Comparison of ENCODE assay signal across 10 cellular contexts in genomic region chr3:187013080-187013838, GRCh38.
DNase-seq lines count a peak whose midpoint lies in the region; ATAC-seq and TF ChIP-seq lines count a peak whose summit lies in the region.
"Had no signal": no experiment of that assay in that cellular context is flagged by ENCODE, and none has a peak within 500 bp of the region (broad histone marks: within the 10 kb centered on the region; RNA-seq: fewer than 3 reads in every experiment).

No MANE protein-coding gene starts in this region.

- H3K36me3 ChIP-seq in DOHH2 (ENCODE audit: control insufficient read depth, low read length) (peaks cover 67% of the 10 kb centered on the region), OCI-LY3 (replicated peaks; ENCODE audit: low read depth, low read length) (peaks cover 25% of the 10 kb centered on the region), H7 (replicated peaks; ENCODE audit: control insufficient read depth, insufficient read depth, low read length) (peaks cover 1% of the 10 kb centered on the region; the same call in 1 of the 2 replicates), GM23248 (ENCODE audit: low read depth) (no peaks in the 10 kb centered on the region)

- H3K4me3 ChIP-seq in DOHH2 (ENCODE audit: low read length), result peak overlapping the region; percentile 68
- H3K4me3 ChIP-seq in OCI-LY3 (ENCODE audit: low read length), result peak overlapping the region; percentile 26; the same call in 1 of the 2 replicates
- no peak overlapping the region for H3K4me3 ChIP-seq in dorsolateral prefrontal cortex
- no peak overlapping the region for H3K4me3 ChIP-seq in H7 (ENCODE audit: insufficient read depth, low read depth, low read length)
- no peak overlapping the region for H3K4me3 ChIP-seq in GM23248

- no peak for TF ChIP-seq CTCF in DOHH2 (IDR thresholded peaks at IDR 0.05; ENCODE audit: low read depth, low read length, poor library complexity, severe bottlenecking)
- no peak for TF ChIP-seq CTCF in OCI-LY3 (IDR thresholded peaks at IDR 0.05; ENCODE audit: low read depth, low read length)
- TF ChIP-seq CTCF in dorsolateral prefrontal cortex (IDR thresholded peaks at IDR 0.05 in 54 of 56, conservative IDR thresholded peaks at IDR 0.05 in 2 of 56; ENCODE audit: low read depth in 1 of 56, partially characterized antibody in 56 of 56), result no peak

- H3K27me3 ChIP-seq in DOHH2 (ENCODE audit: control insufficient read depth, low read length), result no peaks in the 10 kb centered on the region
- no peaks in the 10 kb centered on the region for H3K27me3 ChIP-seq in OCI-LY3 (ENCODE audit: low read depth, low read length)
- H3K27me3 ChIP-seq in dorsolateral prefrontal cortex, result no peaks in the 10 kb centered on the region
- H3K27me3 ChIP-seq in H7 (ENCODE audit: control insufficient read depth, insufficient read depth, low read length), result no peaks in the 10 kb centered on the region
- peaks cover 16% of the 10 kb centered on the region; the same call in 1 of the 2 replicates for H3K27me3 ChIP-seq in GM23248 (replicated peaks; ENCODE audit: insufficient read depth)

- H3K4me1 ChIP-seq in DOHH2 (ENCODE audit: control insufficient read depth, low read length), result peaks cover 97% of the 10 kb centered on the region
- peaks cover 77% of the 10 kb centered on the region for H3K4me1 ChIP-seq in OCI-LY3 (ENCODE audit: low read length)
- H3K4me1 ChIP-seq in GM23248 (ENCODE audit: insufficient read depth), result no peaks in the 10 kb centered on the region

- peak overlapping the region; percentile 83 for H3K9ac ChIP-seq in OCI-LY3 (ENCODE audit: low read length)
- H3K9ac ChIP-seq in GM23248, result no peak overlapping the region

- H3K4me2 ChIP-seq in DOHH2 (ENCODE audit: low read length) (peak overlapping the region; percentile 85), OCI-LY3 (ENCODE audit: low read length) (peak overlapping the region; percentile 64), GM23248 (ENCODE audit: unreplicated experiment) (no peak overlapping the region)

- in situ Hi-C loops in GM23248 (cut with MboI), result no loop called here

- intact Hi-C loops in dorsolateral prefrontal cortex (cut with DNase I), result no loop called here

- H3K27ac ChIP-seq in DOHH2 (ENCODE audit: low read depth, low read length), result peak overlapping the region; percentile 98
- peak overlapping the region; percentile 90 for H3K27ac ChIP-seq in OCI-LY3 (ENCODE audit: low read length)
- peak overlapping the region in 52 of 59 donors; percentile 3 to 87 (median 53) for H3K27ac ChIP-seq in dorsolateral prefrontal cortex
- H3K27ac ChIP-seq in GM23248, result no peak overlapping the region

- no peak for DNase-seq in dorsolateral prefrontal cortex
- DNase-seq in pons (ENCODE audit: low spot score), result peak; percentile 54
- DNase-seq in H7, result no peak
- DNase-seq in GM23248, result no peak
- DNase-seq: erythroblast, NCI-H69 had no signal

- ATAC-seq in HG03521 (IDR thresholded peaks at IDR 0.05; ENCODE audit: unreplicated experiment), result no peak
- ATAC-seq in GM19467 (IDR thresholded peaks at IDR 0.05; ENCODE audit: unreplicated experiment), result no peak

- H3K9me2 ChIP-seq in DOHH2 (replicated peaks; ENCODE audit: control insufficient read depth, low read length) (no peaks in the 10 kb centered on the region), GM23248 (ENCODE audit: insufficient read depth) (no peaks in the 10 kb centered on the region)

- peaks cover 96% of the 10 kb centered on the region for H3K79me2 ChIP-seq in DOHH2 (ENCODE audit: control insufficient read depth, low read length)
- H3K79me2 ChIP-seq in OCI-LY3 (ENCODE audit: low read length), result peaks cover 44% of the 10 kb centered on the region
- H3K79me2 ChIP-seq in GM23248 (ENCODE audit: insufficient read depth), result no peaks in the 10 kb centered on the region

- 49 to 52% methylated on average over 10 of the region's 10 CpGs for WGBS in GM23248 (ENCODE audit: low coverage in 1 of 2, low lambda C conversion rate in 2 of 2, missing lambda C conversion rate in 2 of 2), 2 experiments

- H4K20me1 ChIP-seq in DOHH2 (ENCODE audit: control insufficient read depth, insufficient read depth, low read depth, low read length) (no peaks in the 10 kb centered on the region), OCI-LY3 (ENCODE audit: insufficient read depth, low read length) (no peaks in the 10 kb centered on the region), GM23248 (ENCODE audit: insufficient read depth) (no peaks in the 10 kb centered on the region)

- H3K9me3 ChIP-seq in DOHH2 (ENCODE audit: control insufficient read depth, insufficient read depth, low read length) (no peaks in the 10 kb centered on the region), OCI-LY3 (ENCODE audit: insufficient read depth, low read length) (peaks cover 2% of the 10 kb centered on the region; the same call in 1 of the 2 replicates), GM23248 (ENCODE audit: low read depth) (no peaks in the 10 kb centered on the region)

- H3F3A ChIP-seq in DOHH2 (ENCODE audit: control insufficient read depth, insufficient read depth), result peaks cover 77% of the 10 kb centered on the region
- no peaks in the 10 kb centered on the region for H3F3A ChIP-seq in GM23248 (ENCODE audit: insufficient read depth)

- H2AFZ ChIP-seq in OCI-LY3 (ENCODE audit: low read depth, low read length) (no peak overlapping the region), GM23248 (no peak overlapping the region)

Comparison
In these comparisons a context has a peak if more than half of its experiments do, and no peak if none do; other contexts are left out.
1. H3K4me3 ChIP-seq: peak in DOHH2 (single experiment) and OCI-LY3 (single experiment); none in dorsolateral prefrontal cortex (0 of 59), H7 (single experiment) and GM23248 (single experiment).